In genomic region chr6:159724778-159725177, GRCh38 we compare ENCODE assay signal across 22 cellular contexts. TPM values are rescaled to one million over a fixed set of nuclear protein-coding genes. Genes with fewer than 3 reads are reported as not detected.
DNase-seq lines count a peak whose midpoint lies in the region; ATAC-seq and TF ChIP-seq lines count a peak whose summit lies in the region.
"Had no signal": no experiment of that assay in that cellular context is flagged by ENCODE, and none has a peak within 500 bp of the region (broad histone marks: within the 10 kb centered on the region; RNA-seq: fewer than 3 reads in every experiment).

No MANE protein-coding gene starts in this region.

- H3K9me3 ChIP-seq in BLaER1 treated with 17β-estradiol and CSF1 and Interleukin-3, amounts not matched to agents 10 nM and 100 nM (replicated peaks in 1 of 11): peaks cover 5 to 14% (median 11%) of the 10 kb centered on the region in 11 experiments; a peak in 17 of 22 replicates
- H3K9me3 ChIP-seq in osteoblast (ENCODE audit: low read depth, low read length) (no peaks in the 10 kb centered on the region), left ventricle myocardium inferior (replicated peaks) (no peaks in the 10 kb centered on the region)
- H3K9me3 ChIP-seq: adrenal gland, mucosa of descending colon had no signal

- TF ChIP-seq CTCF in GM23338 (conservative IDR thresholded peaks at IDR 0.05; ENCODE audit: low read depth in 2 of 2) (no peak), nephron progenitor cell (IDR thresholded peaks at IDR 0.05) (no peak), osteoblast (IDR thresholded peaks at IDR 0.05; ENCODE audit: extremely low read depth, low read depth, low read length) (no peak), left ventricle myocardium inferior (IDR thresholded peaks at IDR 0.05; ENCODE audit: borderline replicate concordance) (no peak)

- H3K36me3 ChIP-seq in BLaER1 treated with 17β-estradiol and CSF1 and Interleukin-3, amounts not matched to agents 10 nM and 100 nM: peaks cover 9 to 44% (median 30%) of the 10 kb centered on the region in 11 experiments; a peak in 20 of 22 replicates
- H3K36me3 ChIP-seq in GM23338 (ENCODE audit: insufficient read depth) (no peaks in the 10 kb centered on the region), osteoblast (ENCODE audit: insufficient read depth, low read length) (peaks cover 3% of the 10 kb centered on the region), left ventricle myocardium inferior (no peaks in the 10 kb centered on the region)
- H3K36me3 ChIP-seq: adrenal gland, cardiac muscle cell had no signal

- H3K4me1 Mint-ChIP-seq in GM23338 (peaks cover 10% of the 10 kb centered on the region), nephron progenitor cell (peaks cover 27% of the 10 kb centered on the region)
- H3K4me1 Mint-ChIP-seq in activated T-helper 2 cell treated with anti-CD3 and anti-CD28 coated beads, Interferon-gamma antibody, Interleukin-2, Interleukin-4, amounts not matched to agents 10 μg/mL and 5 μg/mL and 100 μg/mL, durations not matched to agents 14 hours and 24 hours and 36 hours (ENCODE audit: low read depth): peaks cover 25% of the 10 kb centered on the region

- peak overlapping the region in 2 of 10 experiments; percentile 90 to 93; a peak in 1 of 20 replicates for H3K4me3 ChIP-seq in BLaER1 treated with 17β-estradiol and CSF1 and Interleukin-3, amounts not matched to agents 10 nM and 100 nM
- H3K4me3 ChIP-seq in GM23338 (no peak overlapping the region), osteoblast (ENCODE audit: insufficient read depth, low read length) (no peak overlapping the region), left ventricle myocardium inferior (no peak overlapping the region)
- H3K4me3 ChIP-seq: adrenal gland, cardiac muscle cell, mucosa of descending colon, skin epidermis had no signal

- H3K27me3 Mint-ChIP-seq in GM23338 (ENCODE audit: insufficient read depth, low read depth, poor library complexity) (peaks cover 13% of the 10 kb centered on the region), nephron progenitor cell (ENCODE audit: low read depth, poor library complexity) (peaks cover 5% of the 10 kb centered on the region)
- H3K27me3 Mint-ChIP-seq in activated T-helper 2 cell treated with anti-CD3 and anti-CD28 coated beads, Interferon-gamma antibody, Interleukin-2, Interleukin-4, amounts not matched to agents 10 μg/mL and 5 μg/mL and 100 μg/mL, durations not matched to agents 14 hours and 24 hours and 36 hours (ENCODE audit: low read depth): no peaks in the 10 kb centered on the region
- H3K27me3 Mint-ChIP-seq: activated CD4-positive, alpha-beta memory T cell treated with anti-CD3 and anti-CD28 coated beads for 36 hours had no signal

- H3K79me2 ChIP-seq in GM23338 (replicated peaks; ENCODE audit: insufficient read depth): peaks cover 78% of the 10 kb centered on the region
- peaks cover 78% of the 10 kb centered on the region for H3K79me2 ChIP-seq in osteoblast (ENCODE audit: insufficient read depth, low read length)

- peaks cover 15 to 31% (median 20%) of the 10 kb centered on the region in 10 experiments for H3K4me1 ChIP-seq in BLaER1 treated with 17β-estradiol and CSF1 and Interleukin-3, amounts not matched to agents 10 nM and 100 nM
- H3K4me1 ChIP-seq in GM23338 (ENCODE audit: insufficient read depth): peaks cover 19% of the 10 kb centered on the region
- peaks cover 20% of the 10 kb centered on the region for H3K4me1 ChIP-seq in osteoblast (ENCODE audit: insufficient read depth, low read length)
- peaks cover 48% of the 10 kb centered on the region for H3K4me1 ChIP-seq in left ventricle myocardium inferior

- H2AFZ ChIP-seq in GM23338 (no peak overlapping the region), osteoblast (ENCODE audit: low read length) (no peak overlapping the region)
- H2AFZ ChIP-seq: parathyroid adenoma had no signal

- H3K4me2 ChIP-seq in BLaER1 treated with 17β-estradiol and CSF1 and Interleukin-3, amounts not matched to agents 10 nM and 100 nM: peak overlapping the region; percentile 77 to 96 (median 87)
- H3K4me2 ChIP-seq in GM23338: no peak overlapping the region
- H3K4me2 ChIP-seq in osteoblast (ENCODE audit: insufficient read depth, low read length): no peak overlapping the region

- no peak overlapping the region for H3K27ac Mint-ChIP-seq in GM23338
- H3K27ac Mint-ChIP-seq in activated T-helper 2 cell treated with anti-CD3 and anti-CD28 coated beads, Interferon-gamma antibody, Interleukin-2, Interleukin-4, amounts not matched to agents 10 μg/mL and 5 μg/mL and 100 μg/mL, durations not matched to agents 14 hours and 24 hours and 36 hours: no peak overlapping the region
- no peak overlapping the region for H3K27ac Mint-ChIP-seq in nephron progenitor cell
- H3K27ac Mint-ChIP-seq: activated CD4-positive, alpha-beta memory T cell treated with anti-CD3 and anti-CD28 coated beads for 36 hours had no signal

- H3K9me2 ChIP-seq in GM23338 (ENCODE audit: insufficient read depth): no peaks in the 10 kb centered on the region

- H3F3A ChIP-seq in GM23338 (replicated peaks; ENCODE audit: low read depth): 0 out of 2 replicates have a peak, but pooled peaks cover 3% of the 10 kb centered on the region

- H3K36me3 Mint-ChIP-seq in GM23338 (ENCODE audit: low read depth): peaks cover 32% of the 10 kb centered on the region; the same call in 2 of the 3 replicates
- H3K36me3 Mint-ChIP-seq in activated T-helper 2 cell treated with anti-CD3 and anti-CD28 coated beads, Interferon-gamma antibody, Interleukin-2, Interleukin-4, amounts not matched to agents 10 μg/mL and 5 μg/mL and 100 μg/mL, durations not matched to agents 14 hours and 24 hours and 36 hours (ENCODE audit: low read depth): peaks cover 53% of the 10 kb centered on the region
- H3K36me3 Mint-ChIP-seq in nephron progenitor cell (ENCODE audit: low read depth): peaks cover 41% of the 10 kb centered on the region

- H3K9me3 Mint-ChIP-seq in GM23338 (no peaks in the 10 kb centered on the region), nephron progenitor cell (peaks cover 14% of the 10 kb centered on the region)
- peaks cover 11% of the 10 kb centered on the region for H3K9me3 Mint-ChIP-seq in activated T-helper 2 cell treated with anti-CD3 and anti-CD28 coated beads, Interferon-gamma antibody, Interleukin-2, Interleukin-4, amounts not matched to agents 10 μg/mL and 5 μg/mL and 100 μg/mL, durations not matched to agents 14 hours and 24 hours and 36 hours
- H3K9me3 Mint-ChIP-seq: activated CD4-positive, alpha-beta memory T cell treated with anti-CD3 and anti-CD28 coated beads for 36 hours had no signal

- peak overlapping the region in 4 of 11 experiments; percentile 3 to 100 (median 30); a peak in 1 of 22 replicates for H3K9ac ChIP-seq in BLaER1 treated with 17β-estradiol and CSF1 and Interleukin-3, amounts not matched to agents 10 nM and 100 nM
- H3K9ac ChIP-seq: parathyroid adenoma had no signal

- no peaks in the 10 kb centered on the region for H3K27me3 ChIP-seq in BLaER1 treated with 17β-estradiol and CSF1 and Interleukin-3, amounts not matched to agents 10 nM and 100 nM
- no peaks in the 10 kb centered on the region for H3K27me3 ChIP-seq in GM23338 (ENCODE audit: insufficient read depth)
- no peaks in the 10 kb centered on the region for H3K27me3 ChIP-seq in osteoblast (ENCODE audit: insufficient read depth, low read length)
- H3K27me3 ChIP-seq in left ventricle myocardium inferior (ENCODE audit: low read depth): no peaks in the 10 kb centered on the region
- H3K27me3 ChIP-seq: adrenal gland, cardiac muscle cell, dorsolateral prefrontal cortex had no signal

- peaks cover 15 to 35% (median 22%) of the 10 kb centered on the region in 11 experiments for H4K20me1 ChIP-seq in BLaER1 treated with 17β-estradiol and CSF1 and Interleukin-3, amounts not matched to agents 10 nM and 100 nM
- H4K20me1 ChIP-seq in GM23338 (replicated peaks; ENCODE audit: insufficient read depth): peaks cover 22% of the 10 kb centered on the region
- peaks cover 17% of the 10 kb centered on the region for H4K20me1 ChIP-seq in osteoblast (ENCODE audit: insufficient read depth, low read length)

- H3K27ac ChIP-seq in BLaER1 treated with 17β-estradiol and CSF1 and Interleukin-3, amounts not matched to agents 10 nM and 100 nM: no peak overlapping the region
- H3K27ac ChIP-seq in GM23338 (ENCODE audit: low read depth) (no peak overlapping the region), osteoblast (ENCODE audit: low read depth, low read length) (no peak overlapping the region), left ventricle myocardium inferior (replicated peaks) (no peak overlapping the region)
- H3K27ac ChIP-seq: adrenal gland, cardiac muscle cell, epithelial cell of prostate, parathyroid adenoma, skin epidermis had no signal

- peak overlapping the region; percentile 99; the same call in 2 of the 3 replicates for H3K4me3 Mint-ChIP-seq in GM23338
- peak overlapping the region; percentile 52 for H3K4me3 Mint-ChIP-seq in activated T-helper 2 cell treated with anti-CD3 and anti-CD28 coated beads, Interferon-gamma antibody, Interleukin-2, Interleukin-4, amounts not matched to agents 10 μg/mL and 5 μg/mL and 100 μg/mL, durations not matched to agents 14 hours and 24 hours and 36 hours (ENCODE audit: low read depth)
- peak overlapping the region; percentile 94 for H3K4me3 Mint-ChIP-seq in nephron progenitor cell
- H3K4me3 Mint-ChIP-seq: activated CD4-positive, alpha-beta memory T cell treated with anti-CD3 and anti-CD28 coated beads for 36 hours had no signal

- intact Hi-C loops in activated T-helper 2 cell treated with anti-CD3 and anti-CD28 coated beads, Interferon-gamma antibody, Interleukin-2, Interleukin-4, amounts not matched to agents 10 μg/mL and 5 μg/mL and 100 μg/mL, durations not matched to agents 14 hours and 24 hours and 36 hours (cut with micrococcal nuclease): loop anchor here (5.0 kb wide), 1 partner anchor 128 kb away; no protein-coding TSS in a partner anchor
- intact Hi-C loops in left ventricle myocardium inferior (cut with micrococcal nuclease): loop anchor here (5.0 kb wide), 1 partner anchor 32 kb away; the partner anchor contains the start of gene SOD2

- ATAC-seq in GM23338: no peak
- ATAC-seq: mucosa of descending colon had no signal

- no peak for DNase-seq in GM23338 (ENCODE audit: low spot score)
- DNase-seq in activated T-helper 2 cell treated with anti-CD3 and anti-CD28 coated beads, Interferon-gamma antibody, Interleukin-2, Interleukin-4, amounts not matched to agents 10 μg/mL and 5 μg/mL and 100 μg/mL, durations not matched to agents 14 hours and 24 hours and 36 hours (ENCODE audit: low spot score): no peak
- no peak for DNase-seq in nephron progenitor cell
- DNase-seq in NCI-H510A (lab: John Stamatoyannopoulos, UW): no peak
- DNase-seq in osteoblast (ENCODE audit: insufficient read length, low spot score, missing footprints): no peak
- DNase-seq in left ventricle myocardium inferior: no peak
- no peak for DNase-seq in 8988T
- DNase-seq: activated CD4-positive, alpha-beta memory T cell treated with anti-CD3 and anti-CD28 coated beads for 36 hours; adrenal gland; AML-193; dorsolateral prefrontal cortex; foreskin melanocyte; GDM1; Kasumi-1; mucosa of descending colon; NCI-H1105 treated with DMSO at 0.1 percent for 48 hours; stimulated activated CD4-positive, alpha-beta T cell treated with anti-CD3 and anti-CD28 coated beads, Interleukin-4, amount 100 ng/mL, for 1 hour had no signal

RNA-seq across cellular contexts. Expression of gene WTAP, which starts 2.5 kb away (rescaled TPM):
- 108 and 110 TPM in 2 replicates for total RNA-seq in GM23338 (2014; rRNA removed; shearing (Covaris generic))
- 107 and 121 TPM in 2 replicates for polyA plus RNA-seq in GM23338 (2016; fragmentation: Nextera tagmentation; extraction: Ambion mirVana)
- total RNA-seq in activated T-helper 2 cell treated with anti-CD3 and anti-CD28 coated beads, Interferon-gamma antibody, Interleukin-2, Interleukin-4, amounts not matched to agents 10 μg/mL and 5 μg/mL and 100 μg/mL, durations not matched to agents 14 hours and 24 hours and 36 hours: 110 and 114 TPM in 2 replicates
- total RNA-seq in osteoblast: 109 and 119 TPM in 2 replicates
- total RNA-seq in left ventricle myocardium inferior: 47.5 TPM

RNA-seq across cellular contexts. Expression of gene SOD2, which starts 31.7 kb away (rescaled TPM):
- 73.0 and 97.0 TPM in 2 replicates for total RNA-seq in GM23338 (2014; rRNA removed; shearing (Covaris generic))
- polyA plus RNA-seq in GM23338 (2016; fragmentation: Nextera tagmentation; extraction: Ambion mirVana): 40.2 and 44.1 TPM in 2 replicates
- total RNA-seq in activated T-helper 2 cell treated with anti-CD3 and anti-CD28 coated beads, Interferon-gamma antibody, Interleukin-2, Interleukin-4, amounts not matched to agents 10 μg/mL and 5 μg/mL and 100 μg/mL, durations not matched to agents 14 hours and 24 hours and 36 hours: 54.3 and 60.8 TPM in 2 replicates
- total RNA-seq in osteoblast (294 and 544 TPM in 2 replicates), left ventricle myocardium inferior (1,000 TPM)

RNA-seq across cellular contexts. Expression of gene ACAT2, which starts 37.1 kb away (rescaled TPM):
- total RNA-seq in GM23338 (2014; rRNA removed; shearing (Covaris generic)): 104 and 108 TPM in 2 replicates
- polyA plus RNA-seq in GM23338 (2016; fragmentation: Nextera tagmentation; extraction: Ambion mirVana): 136 and 151 TPM in 2 replicates
- total RNA-seq in activated T-helper 2 cell treated with anti-CD3 and anti-CD28 coated beads, Interferon-gamma antibody, Interleukin-2, Interleukin-4, amounts not matched to agents 10 μg/mL and 5 μg/mL and 100 μg/mL, durations not matched to agents 14 hours and 24 hours and 36 hours: 108 and 109 TPM in 2 replicates
- total RNA-seq in osteoblast (41.6 and 53.6 TPM in 2 replicates), left ventricle myocardium inferior (5.2 TPM)

Comparison
In these comparisons a context has a peak if more than half of its experiments do, and no peak if none do; other contexts are left out.
1. H3K4me2 ChIP-seq: peak in BLaER1 treated with 17β-estradiol and CSF1 and Interleukin-3, amounts not matched to agents 10 nM and 100 nM (11 of 11); none in GM23338 (single experiment) and osteoblast (single experiment).
2. Peak in every context shown above with its lines, with median percentiles within 50 percentile points of each other: H3K4me3 Mint-ChIP-seq.